In the genomic region with DNA sequence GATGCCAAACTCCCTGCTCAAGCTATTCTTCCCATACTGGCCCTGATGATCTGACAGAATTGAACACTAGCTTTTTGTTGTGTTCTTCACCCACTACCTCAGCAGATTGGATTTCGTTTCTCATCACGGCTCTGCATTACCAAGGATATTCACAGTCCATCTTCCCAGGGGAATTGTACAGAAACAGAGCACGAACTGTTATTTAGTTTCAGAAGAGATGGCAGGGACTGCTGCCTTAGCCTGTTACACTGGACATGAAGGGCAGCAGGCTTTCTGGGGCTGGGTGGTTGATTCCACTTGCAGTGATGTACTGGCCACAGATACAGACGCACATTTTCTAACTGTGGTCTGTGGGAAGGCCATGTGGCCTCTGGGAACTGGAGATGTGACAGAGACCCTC, we compare ENCODE assay signal across 9 cellular contexts.
DNase-seq lines count a peak whose midpoint lies in the region; ATAC-seq, FAIRE-seq and TF ChIP-seq lines count a peak whose summit lies in the region.
"Had no signal": no experiment of that assay in that cellular context is flagged by ENCODE, and none has a peak within 500 bp of the region (broad histone marks: within the 10 kb centered on the region; RNA-seq: fewer than 3 reads in every experiment).

No MANE protein-coding gene starts in this region.

- no peak for FAIRE-seq in astrocyte (lab: Jason Lieb, UNC)
- FAIRE-seq: endometrium had no signal

- H2AFZ ChIP-seq in astrocyte (ENCODE audit: low read depth, low read length) = no peak overlapping the region

- no peaks in the 10 kb centered on the region for H4K20me1 ChIP-seq in astrocyte (ENCODE audit: insufficient read depth, low read length)

- no peak for ATAC-seq in activated naive CD4-positive, alpha-beta T cell treated with anti-CD3 and anti-CD28 coated beads, Interleukin-2, amount 50 U/mL, for 72 hours
- ATAC-seq in GM21526 (IDR thresholded peaks at IDR 0.05; ENCODE audit: low FRiP score, unreplicated experiment) (no peak), HG03097 (IDR thresholded peaks at IDR 0.05; ENCODE audit: low FRiP score, unreplicated experiment) (no peak)

- TF ChIP-seq CTCF in astrocyte (IDR thresholded peaks at IDR 0.05; ENCODE audit: insufficient read depth, low read depth, low read length) (no peak), thyroid gland (IDR thresholded peaks at IDR 0.05) (no peak)

- H3K79me2 ChIP-seq in astrocyte (ENCODE audit: insufficient read depth, low read length) = peaks cover 37% of the 10 kb centered on the region

- intact Hi-C loops in thyroid gland (cut with DNase I) = no loop called here

- no peaks in the 10 kb centered on the region for H3K9me3 ChIP-seq in astrocyte (ENCODE audit: insufficient read depth, low read depth, low read length)
- no peaks in the 10 kb centered on the region for H3K9me3 ChIP-seq in thyroid gland

- H3K4me3 ChIP-seq in astrocyte (ENCODE audit: insufficient read depth, low read depth, low read length) (no peak overlapping the region), thyroid gland (replicated peaks in 1 of 3) (no peak overlapping the region)

- H3K27me3 Mint-ChIP-seq in astrocyte (ENCODE audit: low read depth, unreplicated experiment) = no peaks in the 10 kb centered on the region

- peaks cover 17 to 22% of the 10 kb centered on the region in 2 donors for H3K36me3 Mint-ChIP-seq in activated naive CD4-positive, alpha-beta T cell treated with anti-CD3 and anti-CD28 coated beads, Interleukin-2, amount 50 U/mL, for 72 hours
- peaks cover 23% of the 10 kb centered on the region for H3K36me3 Mint-ChIP-seq in astrocyte (ENCODE audit: low read depth, unreplicated experiment)

- no peak for TF ChIP-seq POLR2A in thyroid gland (IDR thresholded peaks at IDR 0.05)

- no peak for DNase-seq in activated naive CD4-positive, alpha-beta T cell treated with anti-CD3 and anti-CD28 coated beads, Interleukin-2, amount 50 U/mL, for 72 hours (ENCODE audit: low spot score in 2 of 2)
- DNase-seq in activated naive CD4-positive, alpha-beta T cell treated with Interleukin-2 at 50 U/mL for 16 hours = no peak
- no peak for DNase-seq in astrocyte (ENCODE audit: low read depth)
- DNase-seq in mesenteric fat pad (ENCODE audit: low spot score) = peak; percentile 28
- no peak for DNase-seq in thyroid gland
- no peak for DNase-seq in T1000 (lab: John Stamatoyannopoulos, UW)

- peaks cover 58% of the 10 kb centered on the region for H3K4me1 ChIP-seq in astrocyte (ENCODE audit: insufficient read depth, low read length)
- peaks cover 23 to 46% of the 10 kb centered on the region in 2 donors for H3K4me1 ChIP-seq in thyroid gland

- H3K36me3 ChIP-seq in astrocyte (ENCODE audit: insufficient read depth, low read length) (peaks cover 10% of the 10 kb centered on the region), thyroid gland (peaks cover 0 to 3% of the 10 kb centered on the region in 2 donors)

- H3K4me3 Mint-ChIP-seq in astrocyte (ENCODE audit: unreplicated experiment) = no peak overlapping the region

- H3K27ac Mint-ChIP-seq in activated naive CD4-positive, alpha-beta T cell treated with anti-CD3 and anti-CD28 coated beads, Interleukin-2, amount 50 U/mL, for 72 hours = peak overlapping the region; percentile 92 to 96
- H3K27ac Mint-ChIP-seq in astrocyte (ENCODE audit: unreplicated experiment) = peak overlapping the region; percentile 87

- peak overlapping the region; percentile 66 for H3K9ac ChIP-seq in astrocyte (ENCODE audit: low read length)

- peaks cover 78% of the 10 kb centered on the region for H3K4me1 Mint-ChIP-seq in astrocyte (ENCODE audit: low read depth, unreplicated experiment)

- peak overlapping the region; percentile 29 for H3K4me2 ChIP-seq in astrocyte (ENCODE audit: low read length)

- H3K27me3 ChIP-seq in astrocyte (ENCODE audit: insufficient read depth, low read length) = no peaks in the 10 kb centered on the region
- no peaks in the 10 kb centered on the region for H3K27me3 ChIP-seq in thyroid gland

- H3K27ac ChIP-seq in astrocyte (ENCODE audit: low read depth, low read length) = peak overlapping the region; percentile 74
- H3K27ac ChIP-seq in thyroid gland = peak overlapping the region; percentile 48 to 74 (median 49)

- 76 to 80% methylated on average over 4 of the region's 4 CpGs for WGBS in thyroid gland, 2 donors

- no peaks in the 10 kb centered on the region for H3K9me3 Mint-ChIP-seq in activated naive CD4-positive, alpha-beta T cell treated with anti-CD3 and anti-CD28 coated beads, Interleukin-2, amount 50 U/mL, for 72 hours
- no peaks in the 10 kb centered on the region for H3K9me3 Mint-ChIP-seq in astrocyte (ENCODE audit: unreplicated experiment)
